ENCODE assay signal across 12 cellular contexts in genomic region chr11:124225471-124225870, GRCh38. TPM values are rescaled to one million over a fixed set of nuclear protein-coding genes. Genes with fewer than 3 reads are reported as not detected.
"Had no signal": no experiment of that assay in that cellular context is flagged by ENCODE, and none has a peak within 500 bp of the region (broad histone marks: within the 10 kb centered on the region; RNA-seq: fewer than 3 reads in every experiment).

No MANE protein-coding gene starts in this region.

- H3K4me3 ChIP-seq: GM23248, GM23338, HAP-1 had no signal

- H3K27ac Mint-ChIP-seq: GM23338, H9, HFFc6 had no signal

- FAIRE-seq: H54 had no signal

- H3K27ac ChIP-seq: GM23248 had no signal

- ATAC-seq: GM23338, HCT116 had no signal

- DNase-seq: GM23248, GOT3, H7, H9, HCEC 1CT, HFFc6 had no signal

- H3K4me3 Mint-ChIP-seq: GM23338, H9, HFFc6 had no signal

- H3K4me1 ChIP-seq: HAP-1 had no signal

- H3K9me3 ChIP-seq: HAP-1 had no signal

- H3K36me3 ChIP-seq: HAP-1 had no signal

- H2AFZ ChIP-seq: GM23248, GM23338 had no signal

- H3K4me1 Mint-ChIP-seq: GM23338 had no signal

- H3K9ac ChIP-seq: GM23248 had no signal

- H3K4me2 ChIP-seq: GM23338 had no signal

- H3K9me3 Mint-ChIP-seq: GM23338, H9 had no signal

RNA-seq across cellular contexts. Expression of gene OR8G1, which starts 15.4 kb away (rescaled TPM):
- total RNA-seq: GM23248, GM23338, H1, H4, H7, H9, HFFc6 had no signal
- polyA plus RNA-seq: GM23248, GM23338, H1 had no signal

RNA-seq across cellular contexts. Expression of gene OR8G5, which starts 30.7 kb away (rescaled TPM):
- total RNA-seq: GM23248, GM23338, H1, H4, H7, H9, HFFc6 had no signal
- polyA plus RNA-seq: GM23248, GM23338, H1 had no signal

RNA-seq across cellular contexts. Expression of gene OR10D3, which starts 42.3 kb away (rescaled TPM):
- total RNA-seq: GM23248, GM23338, H1, H4, H7, H9, HFFc6 had no signal
- polyA plus RNA-seq: GM23248, GM23338, H1 had no signal
